Comparison of ENCODE assay signal across 27 cellular contexts in the genomic region with DNA sequence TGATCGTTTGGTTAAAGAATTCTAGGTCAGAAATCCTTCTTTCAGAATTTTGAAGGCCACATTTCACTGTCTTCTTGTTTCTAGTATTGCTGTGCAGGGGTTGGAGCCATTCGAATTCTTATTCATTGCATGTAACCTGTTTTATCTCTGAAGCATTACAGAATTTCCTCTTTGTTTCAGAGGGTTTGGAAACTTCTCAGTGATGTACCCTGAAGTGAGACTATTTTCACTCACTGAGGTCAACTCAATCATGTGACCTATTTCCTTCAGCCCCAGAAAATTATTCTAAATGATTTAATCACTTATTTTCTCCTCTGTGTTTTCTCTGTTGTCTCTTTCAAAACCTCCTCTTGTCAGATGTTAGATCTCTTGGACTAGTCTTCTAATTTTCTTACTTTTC.
DNase-seq lines count a peak whose midpoint lies in the region; ATAC-seq and FAIRE-seq lines count a peak whose summit lies in the region.
"Had no signal": no experiment of that assay in that cellular context is flagged by ENCODE, and none has a peak within 500 bp of the region (broad histone marks: within the 10 kb centered on the region; RNA-seq: fewer than 3 reads in every experiment).

No MANE protein-coding gene starts in this region.

- H3K9me3 Mint-ChIP-seq in activated T-cell treated with anti-CD3 and anti-CD28 coated beads, Interleukin-2, amount 50 U/mL, for 72 hours: no peaks in the 10 kb centered on the region
- H3K9me3 Mint-ChIP-seq in activated T-helper 17 cell treated with anti-CD3 and anti-CD28 coated beads, Interleukin-2, amount 50 U/mL, for 72 hours: no peaks in the 10 kb centered on the region

- H3K36me3 Mint-ChIP-seq in activated T-cell treated with anti-CD3 and anti-CD28 coated beads, Interleukin-2, amount 50 U/mL, for 72 hours (ENCODE audit: insufficient read depth in 2 of 2): no peaks in the 10 kb centered on the region
- no peaks in the 10 kb centered on the region for H3K36me3 Mint-ChIP-seq in activated T-helper 17 cell treated with anti-CD3 and anti-CD28 coated beads, Interleukin-2, amount 50 U/mL, for 72 hours (ENCODE audit: low read depth)
- H3K36me3 Mint-ChIP-seq: activated naive CD8-positive, alpha-beta T cell had no signal

- H3K27ac Mint-ChIP-seq in activated T-cell treated with anti-CD3 and anti-CD28 coated beads, Interleukin-2, amount 50 U/mL, for 72 hours: peak overlapping the region; percentile 18
- H3K27ac Mint-ChIP-seq in activated T-helper 17 cell treated with anti-CD3 and anti-CD28 coated beads, Interleukin-2, amount 50 U/mL, for 72 hours: peak overlapping the region; percentile 5

- 62 to 68% (median 63%) methylated on average over 2 of the region's 2 CpGs for WGBS in small intestine, 3 donors

- H3K27ac ChIP-seq in small intestine (ENCODE audit: low read depth in 1 of 2, low read length in 1 of 2): no peak overlapping the region
- H3K27ac ChIP-seq: epithelial cell of prostate, heart right ventricle, PC-9, testis, vagina had no signal

- H3K27me3 Mint-ChIP-seq in activated T-cell treated with anti-CD3 and anti-CD28 coated beads, Interleukin-2, amount 50 U/mL, for 72 hours (ENCODE audit: low read depth): no peaks in the 10 kb centered on the region
- no peaks in the 10 kb centered on the region for H3K27me3 Mint-ChIP-seq in activated T-helper 17 cell treated with anti-CD3 and anti-CD28 coated beads, Interleukin-2, amount 50 U/mL, for 72 hours
- H3K27me3 Mint-ChIP-seq: activated CD4-positive, alpha-beta T cell treated with anti-CD3 and anti-CD28 coated beads, Interleukin-2, amount 10 ng/mL, durations not matched to agents 7 days and 5 days; activated naive CD8-positive, alpha-beta T cell had no signal

- H3K4me1 ChIP-seq in small intestine (ENCODE audit: control insufficient read depth in 2 of 2, insufficient read depth in 1 of 2, low read depth in 1 of 2, low read length in 1 of 2): no peaks in the 10 kb centered on the region
- H3K4me1 ChIP-seq: HAP-1, heart right ventricle, testis, vagina had no signal

- H3K9me3 ChIP-seq in small intestine (ENCODE audit: control insufficient read depth, low read depth): no peaks in the 10 kb centered on the region
- H3K9me3 ChIP-seq: HAP-1, testis, vagina had no signal

- DNase-seq in activated T-cell treated with anti-CD3 and anti-CD28 coated beads, Interleukin-2, amount 50 U/mL, for 72 hours: no peak
- DNase-seq in activated T-cell treated with anti-CD3 and anti-CD28 coated beads for 4 hours (no peak), KG1 (lab: John Stamatoyannopoulos, UW) (peak; percentile 5), small intestine (peak; percentile 14), HuH-7.5 (ENCODE audit: low spot score) (no peak), NCI-H1930 (lab: John Stamatoyannopoulos, UW) (no peak)
- DNase-seq: activated CD4-positive, alpha-beta T cell treated with anti-CD3 and anti-CD28 coated beads, Interleukin-2, amount 10 ng/mL, durations not matched to agents 7 days and 5 days; C1 segment of cervical spinal cord; cerebellar nuclear complex; heart right ventricle; midbrain; NCI-H1694; NCI-H2171 treated with DMSO at 0.1 percent for 48 hours; NCI-H82; PC-9; SHP77 treated with DMSO at 0.1 percent for 48 hours; testis had no signal

- H3K27me3 ChIP-seq in small intestine (ENCODE audit: control insufficient read depth in 2 of 2, insufficient read depth in 2 of 2, low read length in 2 of 2): no peaks in the 10 kb centered on the region
- H3K27me3 ChIP-seq: testis, vagina had no signal

- FAIRE-seq in small intestine (lab: Jason Lieb, UNC): no peak
- FAIRE-seq: D721Med, TTC549 had no signal

- H3K4me1 Mint-ChIP-seq in activated T-cell treated with anti-CD3 and anti-CD28 coated beads, Interleukin-2, amount 50 U/mL, for 72 hours (ENCODE audit: low read depth): peaks cover 30% of the 10 kb centered on the region
- peaks cover 5% of the 10 kb centered on the region for H3K4me1 Mint-ChIP-seq in activated T-helper 17 cell treated with anti-CD3 and anti-CD28 coated beads, Interleukin-2, amount 50 U/mL, for 72 hours
- H3K4me1 Mint-ChIP-seq: neural crest cell had no signal

- H3K4me3 Mint-ChIP-seq in activated T-cell treated with anti-CD3 and anti-CD28 coated beads, Interleukin-2, amount 50 U/mL, for 72 hours: no peak overlapping the region
- H3K4me3 Mint-ChIP-seq in activated T-helper 17 cell treated with anti-CD3 and anti-CD28 coated beads, Interleukin-2, amount 50 U/mL, for 72 hours: peak overlapping the region; percentile 0
- H3K4me3 Mint-ChIP-seq: activated CD4-positive, alpha-beta T cell treated with anti-CD3 and anti-CD28 coated beads, Interleukin-2, amount 10 ng/mL, durations not matched to agents 7 days and 5 days; activated naive CD8-positive, alpha-beta T cell; neural crest cell had no signal

- no peak overlapping the region for H3K4me3 ChIP-seq in small intestine (ENCODE audit: low read depth in 1 of 2, low read length in 2 of 2)
- H3K4me3 ChIP-seq: HAP-1, heart right ventricle, PC-9, testis, vagina had no signal

- peak; percentile 50 for ATAC-seq in activated T-cell treated with anti-CD3 and anti-CD28 coated beads, Interleukin-2, amount 50 U/mL, for 72 hours (replicated peaks in 1 of 2)
- ATAC-seq in activated T-helper 17 cell treated with anti-CD3 and anti-CD28 coated beads, Interleukin-2, amount 50 U/mL, for 72 hours (replicated peaks): peak; percentile 62
- ATAC-seq in GM18909 (IDR thresholded peaks at IDR 0.05; ENCODE audit: poor library complexity, unreplicated experiment): no peak
- ATAC-seq: heart right ventricle, left lobe of liver had no signal

- no peaks in the 10 kb centered on the region for H3K36me3 ChIP-seq in small intestine (ENCODE audit: control insufficient read depth in 2 of 2, insufficient read depth in 2 of 2, low read length in 2 of 2)
- H3K36me3 ChIP-seq: HAP-1, heart right ventricle, vagina had no signal

Comparison
In these comparisons a context has a peak if more than half of its experiments do, and no peak if none do; other contexts are left out.
1. DNase-seq: peak in KG1 (single experiment) and small intestine (single experiment); none in activated T-cell treated with anti-CD3 and anti-CD28 coated beads, Interleukin-2, amount 50 U/mL, for 72 hours (0 of 2), activated T-cell treated with anti-CD3 and anti-CD28 coated beads for 4 hours (single experiment), HuH-7.5 (single experiment) and NCI-H1930 (0 of 2).